16 cellular contexts compared by ENCODE assay signal in the genomic region with DNA sequence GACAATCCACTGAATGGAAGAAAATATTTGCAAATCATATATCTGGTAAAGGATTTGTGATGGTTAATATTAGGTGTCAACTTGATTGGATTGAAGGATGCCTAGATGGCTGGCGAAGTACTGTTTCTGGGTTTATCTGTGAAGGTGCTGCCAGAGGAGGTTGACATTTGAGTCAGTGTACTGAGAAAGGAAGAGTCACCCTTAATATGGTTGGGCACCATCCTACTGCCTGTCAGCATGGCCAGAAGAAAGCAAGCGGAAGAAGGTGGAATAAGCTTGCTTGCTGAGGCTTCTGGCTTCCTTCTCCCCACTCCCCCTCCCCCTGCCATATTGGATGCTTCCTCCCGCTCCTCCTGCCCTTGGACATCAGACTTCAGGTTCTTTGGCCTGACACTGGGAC.
DNase-seq lines count a peak whose midpoint lies in the region; ATAC-seq, FAIRE-seq and TF ChIP-seq lines count a peak whose summit lies in the region.
"Had no signal": no experiment of that assay in that cellular context is flagged by ENCODE, and none has a peak within 500 bp of the region (broad histone marks: within the 10 kb centered on the region; RNA-seq: fewer than 3 reads in every experiment).

No MANE protein-coding gene starts in this region.

- H3K36me3 Mint-ChIP-seq in T-helper 1 cell treated with Interleukin-12 subunit alpha and Interleukin-12 subunit beta and Interleukin-4 antibody, amounts not matched to agents 30 μg/mL and 1 μg/mL, for 36 hours (ENCODE audit: low read depth) = peaks cover 27% of the 10 kb centered on the region
- H3K36me3 Mint-ChIP-seq: CD8-positive, alpha-beta T cell had no signal

- DNase-seq in T-helper 1 cell = no peak
- no peak for DNase-seq in GM12878 (ENCODE audit: low read depth, low spot score)
- no peak for DNase-seq in substantia nigra (lab: John Stamatoyannopoulos, UW)
- no peak for DNase-seq in HuH-7.5 (ENCODE audit: low spot score)
- no peak for DNase-seq in pancreas
- no peak for DNase-seq in SIG-M5 (lab: John Stamatoyannopoulos, UW)
- DNase-seq: CD8-positive, alpha-beta T cell; COR-L47; GF-D8; GOT3; H9 had no signal

- no peak for TF ChIP-seq RAD21 in GM12878 (IDR thresholded peaks at IDR 0.05; ENCODE audit: insufficient read depth, low read depth, low read length)

- no peak for TF ChIP-seq POLR2A in GM12878 (IDR thresholded peaks at IDR 0.05; ENCODE audit: low read depth, low read length)

- H3K4me1 ChIP-seq in GM12878 (ENCODE audit: control insufficient read depth, insufficient read depth, low read length) = peaks cover 28% of the 10 kb centered on the region
- H3K4me1 ChIP-seq in pancreas = peaks cover 0 to 11% (median 3%) of the 10 kb centered on the region in 3 donors

- no peaks in the 10 kb centered on the region for H3K27me3 Mint-ChIP-seq in T-helper 1 cell treated with Interleukin-12 subunit alpha and Interleukin-12 subunit beta and Interleukin-4 antibody, amounts not matched to agents 30 μg/mL and 1 μg/mL, for 36 hours (ENCODE audit: low read depth)

- H3K36me3 ChIP-seq in GM12878 (ENCODE audit: control insufficient read depth in 2 of 2, insufficient read depth in 2 of 2, low read length in 1 of 2) (no peaks in the 10 kb centered on the region), pancreas (no peaks in the 10 kb centered on the region)

- H4K20me1 ChIP-seq in GM12878 (ENCODE audit: control insufficient read depth, insufficient read depth) = no peaks in the 10 kb centered on the region

- H2AFZ ChIP-seq in GM12878 (ENCODE audit: control insufficient read depth, low read depth, low read length) = no peak overlapping the region

- no peak overlapping the region for H3K9ac ChIP-seq in GM12878 (ENCODE audit: control insufficient read depth, insufficient read depth, low read length)

- H3K4me3 Mint-ChIP-seq in T-helper 1 cell treated with Interleukin-12 subunit alpha and Interleukin-12 subunit beta and Interleukin-4 antibody, amounts not matched to agents 30 μg/mL and 1 μg/mL, for 36 hours = no peak overlapping the region
- H3K4me3 Mint-ChIP-seq: CD14-positive monocyte; CD8-positive, alpha-beta T cell; H9 had no signal

- POLR2A ChIA-PET in GM12878 (lab: Charles Lee) = no interaction called here

- FAIRE-seq in GM12878 (lab: Jason Lieb, UNC) = peak; percentile 18
- no peak for FAIRE-seq in pancreas (lab: Jason Lieb, UNC)
- FAIRE-seq: D721Med had no signal

- ATAC-seq in GM12878 (no peak), pancreas (no peak)
- ATAC-seq: CD8-positive, alpha-beta T cell had no signal

- TF ChIP-seq EP300 in GM12878 (IDR thresholded peaks at IDR 0.05; ENCODE audit: borderline replicate concordance in 1 of 2, control insufficient read depth in 1 of 2, low read depth in 2 of 2, low read length in 2 of 2) = no peak

- peaks cover 53% of the 10 kb centered on the region for H3K4me1 Mint-ChIP-seq in T-helper 1 cell treated with Interleukin-12 subunit alpha and Interleukin-12 subunit beta and Interleukin-4 antibody, amounts not matched to agents 30 μg/mL and 1 μg/mL, for 36 hours (ENCODE audit: low read depth)

- CTCF ChIA-PET in GM12878 (lab: Yijun Ruan, JAX) = no interaction called here

- H3K27me3 ChIP-seq in GM12878 (replicated peaks in 1 of 2; ENCODE audit: control insufficient read depth in 2 of 2, insufficient read depth in 2 of 2, low read length in 1 of 2) (0 out of 4 replicates have a peak, but pooled peaks cover 0 to 1% of the 10 kb centered on the region in 2 experiments), layer of hippocampus (ENCODE audit: control insufficient read depth, insufficient read depth, low read length) (no peaks in the 10 kb centered on the region), pancreas (no peaks in the 10 kb centered on the region)

- no peaks in the 10 kb centered on the region for H3K79me2 ChIP-seq in GM12878 (ENCODE audit: control insufficient read depth, insufficient read depth, low read length)

- RAD21 ChIA-PET in GM12878 (lab: Charles Lee; ENCODE audit: unreplicated experiment) = no interaction called here

- TF ChIP-seq CTCF in GM12878 (IDR thresholded peaks at IDR 0.05 in 2 of 3, conservative IDR thresholded peaks at IDR 0.05 in 1 of 3; ENCODE audit: control insufficient read depth in 2 of 3, extremely low read depth in 1 of 3, insufficient read depth in 1 of 3, low read depth in 3 of 3, low read length in 3 of 3) = no peak
- TF ChIP-seq CTCF in pancreas (IDR thresholded peaks at IDR 0.05) = no peak

- H3K4me2 ChIP-seq in GM12878 (ENCODE audit: control insufficient read depth, insufficient read depth) = no peak overlapping the region

- no TSS peak for BruUV-seq in GM12878 (replicated peaks; lab: Mats Ljungman, UMichigan)

- 90% methylated on average over 3 of the region's 3 CpGs for WGBS in GM12878 (ENCODE audit: insufficient coverage, insufficient replicate concordance, low lambda C conversion rate, missing lambda C conversion rate)
- 96 to 99% methylated on average over 3 of the region's 3 CpGs for WGBS in pancreas, 2 donors

- no peak overlapping the region for H3K4me3 ChIP-seq in GM12878
- no peak overlapping the region for H3K4me3 ChIP-seq in pancreas

- peak overlapping the region; percentile 3 for H3K27ac Mint-ChIP-seq in T-helper 1 cell treated with Interleukin-12 subunit alpha and Interleukin-12 subunit beta and Interleukin-4 antibody, amounts not matched to agents 30 μg/mL and 1 μg/mL, for 36 hours
- H3K27ac Mint-ChIP-seq: CD8-positive, alpha-beta T cell; H9 had no signal

- in situ Hi-C loops in GM12878 (cut with MboI) = no loop called here

- no peaks in the 10 kb centered on the region for H3K9me3 ChIP-seq in GM12878 (replicated peaks; ENCODE audit: control insufficient read depth, insufficient read depth, low read length)
- no peaks in the 10 kb centered on the region for H3K9me3 ChIP-seq in pancreas

- no peaks in the 10 kb centered on the region for H3K9me3 Mint-ChIP-seq in T-helper 1 cell treated with Interleukin-12 subunit alpha and Interleukin-12 subunit beta and Interleukin-4 antibody, amounts not matched to agents 30 μg/mL and 1 μg/mL, for 36 hours
- H3K9me3 Mint-ChIP-seq: CD8-positive, alpha-beta T cell; H9 had no signal

- SMC1A ChIA-PET in GM12878 (lab: Charles Lee; ENCODE audit: uncharacterized antibody, unreplicated experiment) = interaction anchor here (0.9 kb wide), 1 partner anchor 252 kb away, joined by 4 read pairs; no protein-coding TSS in a partner anchor

- intact Hi-C loops in GM12878 (cut with micrococcal nuclease; ENCODE audit: unreplicated experiment) (no loop called here), pancreas (cut with DNase I) (no loop called here)

- no peak overlapping the region for H3K27ac ChIP-seq in GM12878 (ENCODE audit: control insufficient read depth, insufficient read depth)
- H3K27ac ChIP-seq in layer of hippocampus (ENCODE audit: low read depth, low read length) = peak overlapping the region; percentile 44
- H3K27ac ChIP-seq in substantia nigra (ENCODE audit: low read depth, low read length, poor library complexity, severe bottlenecking) = peak overlapping the region; percentile 80
- no peak overlapping the region for H3K27ac ChIP-seq in pancreas
- H3K27ac ChIP-seq: 22Rv1 had no signal

TF ChIP-seq in GM12878, 131 proteins besides CTCF, POLR2A, EP300 and RAD21:
- TF ChIP-seq PML (IDR thresholded peaks at IDR 0.05; ENCODE audit: low read length) = no peak
- TF ChIP-seq, protein P1, sequence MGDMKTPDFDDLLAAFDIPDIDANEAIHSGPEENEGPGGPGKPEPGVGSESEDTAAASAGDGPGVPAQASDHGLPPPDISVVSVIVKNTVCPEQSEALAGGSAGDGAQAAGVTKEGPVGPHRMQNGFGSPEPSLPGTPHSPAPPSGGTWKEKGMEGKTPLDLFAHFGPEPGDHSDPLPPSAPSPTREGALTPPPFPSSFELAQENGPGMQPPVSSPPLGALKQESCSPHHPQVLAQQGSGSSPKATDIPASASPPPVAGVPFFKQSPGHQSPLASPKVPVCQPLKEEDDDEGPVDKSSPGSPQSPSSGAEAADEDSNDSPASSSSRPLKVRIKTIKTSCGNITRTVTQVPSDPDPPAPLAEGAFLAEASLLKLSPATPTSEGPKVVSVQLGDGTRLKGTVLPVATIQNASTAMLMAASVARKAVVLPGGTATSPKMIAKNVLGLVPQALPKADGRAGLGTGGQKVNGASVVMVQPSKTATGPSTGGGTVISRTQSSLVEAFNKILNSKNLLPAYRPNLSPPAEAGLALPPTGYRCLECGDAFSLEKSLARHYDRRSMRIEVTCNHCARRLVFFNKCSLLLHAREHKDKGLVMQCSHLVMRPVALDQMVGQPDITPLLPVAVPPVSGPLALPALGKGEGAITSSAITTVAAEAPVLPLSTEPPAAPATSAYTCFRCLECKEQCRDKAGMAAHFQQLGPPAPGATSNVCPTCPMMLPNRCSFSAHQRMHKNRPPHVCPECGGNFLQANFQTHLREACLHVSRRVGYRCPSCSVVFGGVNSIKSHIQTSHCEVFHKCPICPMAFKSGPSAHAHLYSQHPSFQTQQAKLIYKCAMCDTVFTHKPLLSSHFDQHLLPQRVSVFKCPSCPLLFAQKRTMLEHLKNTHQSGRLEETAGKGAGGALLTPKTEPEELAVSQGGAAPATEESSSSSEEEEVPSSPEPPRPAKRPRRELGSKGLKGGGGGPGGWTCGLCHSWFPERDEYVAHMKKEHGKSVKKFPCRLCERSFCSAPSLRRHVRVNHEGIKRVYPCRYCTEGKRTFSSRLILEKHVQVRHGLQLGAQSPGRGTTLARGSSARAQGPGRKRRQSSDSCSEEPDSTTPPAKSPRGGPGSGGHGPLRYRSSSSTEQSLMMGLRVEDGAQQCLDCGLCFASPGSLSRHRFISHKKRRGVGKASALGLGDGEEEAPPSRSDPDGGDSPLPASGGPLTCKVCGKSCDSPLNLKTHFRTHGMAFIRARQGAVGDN (IDR thresholded peaks at IDR 0.05) = no peak
TF ChIP-seq in GM12878: peak in this region for 0.

Comparison
In these comparisons a context has a peak if more than half of its experiments do, and no peak if none do; other contexts are left out.
1. H3K27ac ChIP-seq: peak in layer of hippocampus (single experiment) and substantia nigra (single experiment); none in GM12878 (single experiment) and pancreas (0 of 4).